ENCODE assay signal across 8 cellular contexts in the genomic region with DNA sequence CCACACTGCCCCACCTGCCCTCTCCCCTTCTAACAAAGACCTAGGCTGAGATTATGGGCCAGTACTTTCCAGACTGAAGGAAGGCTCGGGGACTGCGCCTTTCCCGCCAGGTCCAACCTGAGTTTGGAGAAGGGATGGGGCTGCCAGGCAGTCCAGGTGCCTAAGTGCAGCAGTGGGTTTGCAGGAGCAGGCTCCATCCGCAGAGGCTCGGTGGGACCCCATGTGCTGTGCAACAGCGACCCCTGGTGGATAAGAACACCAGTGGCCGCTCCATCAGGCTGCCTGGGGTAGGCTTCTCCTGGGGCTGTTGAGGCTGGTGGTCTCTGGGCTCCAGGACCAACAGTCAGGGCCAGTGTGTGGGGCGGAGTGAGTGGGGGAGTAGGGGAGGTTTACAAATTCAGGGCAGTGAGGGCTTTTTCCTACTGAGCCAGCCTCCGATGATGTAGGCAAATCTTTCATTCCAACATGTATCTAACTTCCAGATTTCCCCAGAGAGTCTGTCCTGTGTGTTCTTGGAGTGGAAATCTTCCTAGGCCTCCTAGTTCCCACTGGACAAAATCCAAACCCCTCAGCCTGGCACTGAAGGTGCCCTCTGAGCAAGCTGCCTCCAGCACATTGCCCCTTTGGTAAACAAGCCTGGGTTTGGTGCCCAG.
DNase-seq lines count a peak whose midpoint lies in the region; ATAC-seq and TF ChIP-seq lines count a peak whose summit lies in the region.

No MANE protein-coding gene starts in this region.

- no peak overlapping the region for H3K27ac Mint-ChIP-seq in naive thymus-derived CD8-positive, alpha-beta T cell
- no peak overlapping the region for H3K27ac Mint-ChIP-seq in stimulated activated naive B cell treated with anti-CD40 and anti-IgM and Interleukin-4, amounts not matched to agents 10 μg/mL and 1 μg/mL and 100 μg/mL, for 72 hours

- no peaks in the 10 kb centered on the region for H3K79me2 ChIP-seq in OCI-LY3 (ENCODE audit: low read length)

- H3K27ac ChIP-seq in OCI-LY3 (ENCODE audit: low read length) = no peak overlapping the region

- no peaks in the 10 kb centered on the region for H3K36me3 Mint-ChIP-seq in naive thymus-derived CD8-positive, alpha-beta T cell
- no peaks in the 10 kb centered on the region for H3K36me3 Mint-ChIP-seq in stimulated activated naive B cell treated with anti-CD40 and anti-IgM and Interleukin-4, amounts not matched to agents 10 μg/mL and 1 μg/mL and 100 μg/mL, for 72 hours

- H3K9me3 ChIP-seq in OCI-LY3 (ENCODE audit: insufficient read depth, low read length) = no peaks in the 10 kb centered on the region

- POLR2A ChIA-PET in naive thymus-derived CD8-positive, alpha-beta T cell (lab: Charles Lee) = no interaction called here

- peak; percentile 24 for DNase-seq in DMS153 (lab: John Stamatoyannopoulos, UW)
- DNase-seq in activated T-cell treated with anti-CD3 and anti-CD28 coated beads for 4 hours = peak; percentile 64
- DNase-seq in naive thymus-derived CD8-positive, alpha-beta T cell = peak; percentile 53 to 87 (median 71)
- peak; percentile 58 for DNase-seq in stimulated activated naive B cell treated with anti-CD40 and anti-IgM and Interleukin-4, amounts not matched to agents 10 μg/mL and 1 μg/mL and 100 μg/mL, for 72 hours

- no peaks in the 10 kb centered on the region for H3K4me1 ChIP-seq in OCI-LY3 (ENCODE audit: low read length)

- peak; percentile 89 for TF ChIP-seq CTCF in OCI-LY3 (IDR thresholded peaks at IDR 0.05; ENCODE audit: low read depth, low read length)

- no peaks in the 10 kb centered on the region for H4K20me1 ChIP-seq in OCI-LY3 (ENCODE audit: insufficient read depth, low read length)

- H3K4me3 Mint-ChIP-seq in naive thymus-derived CD8-positive, alpha-beta T cell = no peak overlapping the region
- no peak overlapping the region for H3K4me3 Mint-ChIP-seq in stimulated activated naive B cell treated with anti-CD40 and anti-IgM and Interleukin-4, amounts not matched to agents 10 μg/mL and 1 μg/mL and 100 μg/mL, for 72 hours

- H3K9me3 Mint-ChIP-seq in naive thymus-derived CD8-positive, alpha-beta T cell = no peaks in the 10 kb centered on the region
- no peaks in the 10 kb centered on the region for H3K9me3 Mint-ChIP-seq in stimulated activated naive B cell treated with anti-CD40 and anti-IgM and Interleukin-4, amounts not matched to agents 10 μg/mL and 1 μg/mL and 100 μg/mL, for 72 hours

- H3K4me2 ChIP-seq in OCI-LY3 (ENCODE audit: low read length) = no peak overlapping the region

- H3K9ac ChIP-seq in OCI-LY3 (ENCODE audit: low read length) = no peak overlapping the region

- H2AFZ ChIP-seq in OCI-LY3 (ENCODE audit: low read depth, low read length) = no peak overlapping the region

- no peaks in the 10 kb centered on the region for H3K4me1 Mint-ChIP-seq in naive thymus-derived CD8-positive, alpha-beta T cell
- no peaks in the 10 kb centered on the region for H3K4me1 Mint-ChIP-seq in stimulated activated naive B cell treated with anti-CD40 and anti-IgM and Interleukin-4, amounts not matched to agents 10 μg/mL and 1 μg/mL and 100 μg/mL, for 72 hours

- H3K36me3 ChIP-seq in OCI-LY3 (replicated peaks; ENCODE audit: low read depth, low read length) = no peaks in the 10 kb centered on the region

- H3K4me3 ChIP-seq in OCI-LY3 (ENCODE audit: low read length) = no peak overlapping the region

- ATAC-seq in GM19468 (IDR thresholded peaks at IDR 0.05; ENCODE audit: extremely low read depth, unreplicated experiment) = peak; percentile 85
- ATAC-seq in HG03521 (IDR thresholded peaks at IDR 0.05; ENCODE audit: unreplicated experiment) = peak; percentile 92
- peak; percentile 84 for ATAC-seq in esophagus mucosa
- peak; percentile 91 to 95 for ATAC-seq in naive thymus-derived CD8-positive, alpha-beta T cell
- ATAC-seq in stimulated activated naive B cell treated with anti-CD40 and anti-IgM and Interleukin-4, amounts not matched to agents 10 μg/mL and 1 μg/mL and 100 μg/mL, for 72 hours (replicated peaks) = peak; percentile 95 to 97

- H3K27me3 ChIP-seq in OCI-LY3 (ENCODE audit: low read depth, low read length) = 0 out of 2 replicates have a peak, but pooled peaks cover 5% of the 10 kb centered on the region

- H3K27me3 Mint-ChIP-seq in naive thymus-derived CD8-positive, alpha-beta T cell = peaks cover 0 to 6% (median 0%) of the 10 kb centered on the region in 5 donors
- H3K27me3 Mint-ChIP-seq in stimulated activated naive B cell treated with anti-CD40 and anti-IgM and Interleukin-4, amounts not matched to agents 10 μg/mL and 1 μg/mL and 100 μg/mL, for 72 hours = peaks cover 18 to 36% of the 10 kb centered on the region in 2 donors
